Comparison of ENCODE assay signal across 8 cellular contexts in the genomic region with DNA sequence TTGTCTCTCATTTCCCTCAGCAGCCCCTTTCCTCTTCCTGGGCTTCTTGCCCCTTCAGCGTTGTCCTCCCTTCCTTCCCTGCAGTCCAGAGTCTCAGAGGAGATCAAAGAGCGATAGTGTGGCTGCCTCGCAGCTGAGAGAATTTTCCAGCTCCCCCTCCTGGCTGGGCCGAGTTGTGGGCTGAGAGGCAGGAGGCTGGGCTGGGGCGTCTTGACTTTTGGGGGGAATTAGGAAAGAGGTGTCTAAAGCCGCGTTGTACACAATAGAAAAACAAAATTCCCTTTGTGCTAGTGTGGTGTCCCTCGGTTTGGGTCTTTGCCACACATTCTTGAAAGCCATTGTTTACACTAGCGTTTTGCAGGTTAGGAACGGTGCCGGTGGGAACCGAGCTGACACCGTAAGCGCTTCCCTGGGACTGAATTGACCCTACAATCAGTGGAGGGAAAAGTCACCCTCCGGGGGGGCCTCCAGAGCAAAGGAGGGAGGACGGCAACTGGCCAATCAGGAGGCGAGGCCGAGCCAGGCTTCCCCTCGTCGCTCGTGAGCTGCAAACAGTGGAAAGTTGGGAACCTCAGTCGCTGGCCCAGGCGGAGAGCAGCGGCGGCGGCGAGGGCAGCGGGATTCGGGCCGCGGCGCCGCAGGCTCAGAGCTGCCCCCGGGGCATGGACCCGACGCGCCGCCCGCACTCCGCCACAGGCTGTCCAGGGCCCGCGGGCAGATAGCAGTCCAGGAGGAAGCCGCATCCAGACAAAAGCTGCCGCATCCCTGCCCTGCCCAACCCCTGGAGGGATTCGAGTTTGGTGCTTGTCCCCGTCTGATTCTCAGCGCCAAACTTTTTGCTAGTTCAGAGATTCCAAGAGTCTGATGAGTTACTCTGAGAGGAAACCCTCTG. TPM values are rescaled to one million over a fixed set of nuclear protein-coding genes. Genes with fewer than 3 reads are reported as not detected.
DNase-seq lines count a peak whose midpoint lies in the region; ATAC-seq and TF ChIP-seq lines count a peak whose summit lies in the region.

Gene HMCN1, plus strand, starts transcription at position 574 of the 892 bp plus-strand sequence. CDS start 389 bp downstream, outside the sequence.

- H3K27me3 ChIP-seq in aorta (ENCODE audit: control insufficient read depth in 1 of 2, insufficient read depth in 2 of 2, low read length in 1 of 2), result no peaks in the 10 kb centered on the region

- TF ChIP-seq CTCF in GM13977 (IDR thresholded peaks at IDR 0.05; ENCODE audit: extremely low read depth, insufficient read depth, missing control alignments), result peak; percentile 20

- H3K27me3 Mint-ChIP-seq in activated T-helper 2 cell treated with anti-CD3 and anti-CD28 coated beads, Interferon-gamma antibody, Interleukin-2, Interleukin-4, amounts not matched to agents 10 μg/mL and 5 μg/mL and 100 μg/mL, durations not matched to agents 14 hours and 24 hours and 36 hours (ENCODE audit: low read depth), result peaks cover 63% of the 10 kb centered on the region
- H3K27me3 Mint-ChIP-seq in natural killer cell treated with Interleukin-12 subunit alpha and Interleukin-12 subunit beta and Interleukin-15 and Interleukin-18, amount 100 ng/mL, for 72 hours, result peaks cover 50 to 74% of the 10 kb centered on the region in 2 donors

- peaks cover 3 to 12% of the 10 kb centered on the region in 2 donors for H3K4me1 ChIP-seq in aorta (ENCODE audit: control insufficient read depth in 1 of 2, insufficient read depth in 2 of 2, low read length in 2 of 2)

- DNase-seq in AG08395 (ENCODE audit: low spot score) (peak; percentile 85), GM13977 (ENCODE audit: low spot score) (no peak), NCI-H510A treated with DMSO at 0.1 percent for 48 hours (lab: John Stamatoyannopoulos, UW) (peak; percentile 57), globus pallidus (ENCODE audit: low spot score) (peak; percentile 33), aorta (peak; percentile 89 to 93)
- DNase-seq in activated T-helper 2 cell treated with anti-CD3 and anti-CD28 coated beads, Interferon-gamma antibody, Interleukin-2, Interleukin-4, amounts not matched to agents 10 μg/mL and 5 μg/mL and 100 μg/mL, durations not matched to agents 14 hours and 24 hours and 36 hours (ENCODE audit: low spot score), result no peak
- DNase-seq in natural killer cell treated with Interleukin-12 subunit alpha and Interleukin-12 subunit beta and Interleukin-15 and Interleukin-18, amount 100 ng/mL, for 72 hours (ENCODE audit: low spot score), result no peak

- intact Hi-C loops in activated T-helper 2 cell treated with anti-CD3 and anti-CD28 coated beads, Interferon-gamma antibody, Interleukin-2, Interleukin-4, amounts not matched to agents 10 μg/mL and 5 μg/mL and 100 μg/mL, durations not matched to agents 14 hours and 24 hours and 36 hours (cut with micrococcal nuclease), result no loop called here
- intact Hi-C loops in aorta (cut with DNase I), result loop anchor here in 1 of 2 donors (5.0 kb wide), 1 partner anchor 368 kb away; no protein-coding TSS in a partner anchor

- WGBS in aorta, 2 donors, result 0% methylated on average over 47 of the region's 47 CpGs

- ATAC-seq in natural killer cell treated with Interleukin-12 subunit alpha and Interleukin-12 subunit beta and Interleukin-15 and Interleukin-18, amount 100 ng/mL, for 72 hours, result peak; percentile 43 to 63
- ATAC-seq in aorta (ENCODE audit: low FRiP score) (peak; percentile 93), HG02885 (IDR thresholded peaks at IDR 0.05; ENCODE audit: poor library complexity, unreplicated experiment) (no peak)

- no peak within 1 kb of the TSS for H3K27ac Mint-ChIP-seq in activated T-helper 2 cell treated with anti-CD3 and anti-CD28 coated beads, Interferon-gamma antibody, Interleukin-2, Interleukin-4, amounts not matched to agents 10 μg/mL and 5 μg/mL and 100 μg/mL, durations not matched to agents 14 hours and 24 hours and 36 hours
- peak within 1 kb of the TSS in 1 of 2 donors; percentile 26 for H3K27ac Mint-ChIP-seq in natural killer cell treated with Interleukin-12 subunit alpha and Interleukin-12 subunit beta and Interleukin-15 and Interleukin-18, amount 100 ng/mL, for 72 hours

- no peaks in the 10 kb centered on the region for H3K36me3 Mint-ChIP-seq in activated T-helper 2 cell treated with anti-CD3 and anti-CD28 coated beads, Interferon-gamma antibody, Interleukin-2, Interleukin-4, amounts not matched to agents 10 μg/mL and 5 μg/mL and 100 μg/mL, durations not matched to agents 14 hours and 24 hours and 36 hours (ENCODE audit: low read depth)
- peaks cover 23% of the 10 kb centered on the region for H3K36me3 Mint-ChIP-seq in natural killer cell treated with Interleukin-12 subunit alpha and Interleukin-12 subunit beta and Interleukin-15 and Interleukin-18, amount 100 ng/mL, for 72 hours

- no peaks in the 10 kb centered on the region for H3K9me3 ChIP-seq in aorta (ENCODE audit: control insufficient read depth, low read length)

- peak within 1 kb of the TSS; percentile 90 to 93 for H3K27ac ChIP-seq in aorta (ENCODE audit: low read depth in 1 of 2, low read length in 2 of 2)

- H3K9me3 Mint-ChIP-seq in activated T-helper 2 cell treated with anti-CD3 and anti-CD28 coated beads, Interferon-gamma antibody, Interleukin-2, Interleukin-4, amounts not matched to agents 10 μg/mL and 5 μg/mL and 100 μg/mL, durations not matched to agents 14 hours and 24 hours and 36 hours, result peaks cover 14% of the 10 kb centered on the region
- H3K9me3 Mint-ChIP-seq in natural killer cell treated with Interleukin-12 subunit alpha and Interleukin-12 subunit beta and Interleukin-15 and Interleukin-18, amount 100 ng/mL, for 72 hours, result peaks cover 6% of the 10 kb centered on the region

- in situ Hi-C loops in GM13977 (cut with MboI; ENCODE audit: low pct_unique_long_range_greater_than_20kb, low sequenced_read_pairs, unreplicated experiment), result no loop called here

- H3K4me3 Mint-ChIP-seq in activated T-helper 2 cell treated with anti-CD3 and anti-CD28 coated beads, Interferon-gamma antibody, Interleukin-2, Interleukin-4, amounts not matched to agents 10 μg/mL and 5 μg/mL and 100 μg/mL, durations not matched to agents 14 hours and 24 hours and 36 hours (ENCODE audit: low read depth), result peak within 1 kb of the TSS; percentile 64
- H3K4me3 Mint-ChIP-seq in natural killer cell treated with Interleukin-12 subunit alpha and Interleukin-12 subunit beta and Interleukin-15 and Interleukin-18, amount 100 ng/mL, for 72 hours, result peak within 1 kb of the TSS; percentile 68

- H3K4me3 ChIP-seq in aorta (ENCODE audit: low read length in 2 of 2), result peak within 1 kb of the TSS; percentile 94 to 99

- peaks cover 12% of the 10 kb centered on the region for H3K4me1 Mint-ChIP-seq in activated T-helper 2 cell treated with anti-CD3 and anti-CD28 coated beads, Interferon-gamma antibody, Interleukin-2, Interleukin-4, amounts not matched to agents 10 μg/mL and 5 μg/mL and 100 μg/mL, durations not matched to agents 14 hours and 24 hours and 36 hours (ENCODE audit: low read depth)
- peaks cover 15 to 18% of the 10 kb centered on the region in 2 donors for H3K4me1 Mint-ChIP-seq in natural killer cell treated with Interleukin-12 subunit alpha and Interleukin-12 subunit beta and Interleukin-15 and Interleukin-18, amount 100 ng/mL, for 72 hours (ENCODE audit: low read depth in 2 of 2)

- H3K36me3 ChIP-seq in aorta (ENCODE audit: control insufficient read depth in 1 of 2, insufficient read depth in 2 of 2, low read length in 1 of 2), result no peaks in the 10 kb centered on the region

RNA-seq across cellular contexts. Expression of gene HMCN1, which starts in this region (rescaled TPM):
- total RNA-seq in activated T-helper 2 cell treated with anti-CD3 and anti-CD28 coated beads, Interferon-gamma antibody, Interleukin-2, Interleukin-4, amounts not matched to agents 10 μg/mL and 5 μg/mL and 100 μg/mL, durations not matched to agents 14 hours and 24 hours and 36 hours, result 0.18 and 0.28 TPM in 2 replicates
- 1 to 10 TPM; 1.1 to 1.4 TPM for total RNA-seq in natural killer cell treated with Interleukin-12 subunit alpha and Interleukin-12 subunit beta and Interleukin-15 and Interleukin-18, amount 100 ng/mL, for 72 hours
- 10 to 100 TPM; 24.2 to 93.6 TPM for total RNA-seq in aorta
- 10 to 100 TPM; 11.3 to 75.8 TPM for polyA plus RNA-seq in aorta

Comparison
In these comparisons a context has a peak if more than half of its experiments do, and no peak if none do; other contexts are left out.
1. RNA of gene HMCN1 (total RNA-seq): 24.2 to 93.6 TPM in aorta; 1.1 to 1.4 TPM in natural killer cell treated with Interleukin-12 subunit alpha and Interleukin-12 subunit beta and Interleukin-15 and Interleukin-18, amount 100 ng/mL, for 72 hours and 0.18 to 0.28 TPM in activated T-helper 2 cell treated with anti-CD3 and anti-CD28 coated beads, Interferon-gamma antibody, Interleukin-2, Interleukin-4, amounts not matched to agents 10 μg/mL and 5 μg/mL and 100 μg/mL, durations not matched to agents 14 hours and 24 hours and 36 hours; every median in the first group is over 10 times any median in the second.
2. DNase-seq: peak in AG08395 (single experiment), NCI-H510A treated with DMSO at 0.1 percent for 48 hours (single experiment), globus pallidus (single experiment) and aorta (2 of 2); none in GM13977 (single experiment), activated T-helper 2 cell treated with anti-CD3 and anti-CD28 coated beads, Interferon-gamma antibody, Interleukin-2, Interleukin-4, amounts not matched to agents 10 μg/mL and 5 μg/mL and 100 μg/mL, durations not matched to agents 14 hours and 24 hours and 36 hours (single experiment) and natural killer cell treated with Interleukin-12 subunit alpha and Interleukin-12 subunit beta and Interleukin-15 and Interleukin-18, amount 100 ng/mL, for 72 hours (single experiment).